Comparison of ENCODE assay signal across 8 cellular contexts in genomic region chr10:68790476-68790875, GRCh38. TPM values are rescaled to one million over a fixed set of nuclear protein-coding genes. Genes with fewer than 3 reads are reported as not detected.
"Had no signal": no experiment of that assay in that cellular context is flagged by ENCODE, and none has a peak within 500 bp of the region (broad histone marks: within the 10 kb centered on the region; RNA-seq: fewer than 3 reads in every experiment).

No MANE protein-coding gene starts in this region.

- H3K9ac ChIP-seq: GM23248 had no signal

- H3K4me1 ChIP-seq: HAP-1 had no signal

- H3K27ac Mint-ChIP-seq: HFFc6 had no signal

- H3K4me3 ChIP-seq: GM23248, HAP-1 had no signal

- H2AFZ ChIP-seq: GM23248 had no signal

- DNase-seq: GM23248, GOT3, H7, HFFc6, IMR-90 had no signal

- ATAC-seq: HCT116 had no signal

- H3K4me3 Mint-ChIP-seq: HFFc6 had no signal

- H3K9me3 Mint-ChIP-seq: HFFc6 had no signal

- FAIRE-seq: HTR-8/SVneo had no signal

- H3K27ac ChIP-seq: GM23248 had no signal

- H3K9me3 ChIP-seq: HAP-1 had no signal

RNA-seq across cellular contexts. Expression of gene STOX1, which starts 36.9 kb away (rescaled TPM):
- total RNA-seq: GM23248 had no signal
- polyA plus RNA-seq: GM23248 had no signal
